In genomic region chr6:5335020-5335419, GRCh38 we compare ENCODE assay signal across 1 cellular context.
A peak's percentile ranks its signal among the peaks of the same experiment; 100 is the strongest.
TF ChIP-seq lines count a peak whose summit lies in the region.

No MANE protein-coding gene starts in this region.

TF ChIP-seq in GM12878, 131 proteins besides CTCF, POLR2A, EP300 and RAD21 (continued from another document):
- TF ChIP-seq SKIL (IDR thresholded peaks at IDR 0.05; ENCODE audit: low read depth, poor library complexity, severe bottlenecking) (peak; percentile 24), SREBF2 (IDR thresholded peaks at IDR 0.05; ENCODE audit: low read length) (no peak), ETV6 (conservative IDR thresholded peaks at IDR 0.05 in 1 of 2, IDR thresholded peaks at IDR 0.05 in 1 of 2; ENCODE audit: borderline replicate concordance in 1 of 2, low read depth in 1 of 2) (peak in 1 of 2 experiments; percentile 81; a peak in 1 of 4 replicates), CBX3 (IDR thresholded peaks at IDR 0.05; ENCODE audit: borderline replicate concordance, low read depth) (no peak), POLR2AphosphoS5 (IDR thresholded peaks at IDR 0.05; ENCODE audit: low read length) (no peak), STAT3 (IDR thresholded peaks at IDR 0.05; ENCODE audit: low read depth, low read length) (no peak), ASH2L (IDR thresholded peaks at IDR 0.05; ENCODE audit: borderline replicate concordance, low read depth) (no peak), MTA2 (IDR thresholded peaks at IDR 0.05; ENCODE audit: low read depth) (peak; percentile 41; the same call in 1 of the 2 replicates), DPF2 (IDR thresholded peaks at IDR 0.05) (0 out of 2 replicates have a peak, but pooled peaks have one; percentile 31), TAF1 (IDR thresholded peaks at IDR 0.05; ENCODE audit: borderline replicate concordance, low read depth, low read length) (no peak), BMI1 (IDR thresholded peaks at IDR 0.05; ENCODE audit: borderline replicate concordance) (no peak), STAT1 (conservative IDR thresholded peaks at IDR 0.05) (no peak), ZNF622 (IDR thresholded peaks at IDR 0.05) (no peak), ZNF592 (IDR thresholded peaks at IDR 0.05) (no peak), ZZZ3 (IDR thresholded peaks at IDR 0.05; ENCODE audit: control insufficient read depth, insufficient read length, low read depth) (no peak), NR2C1 (IDR thresholded peaks at IDR 0.05) (no peak), NRF1 (conservative IDR thresholded peaks at IDR 0.05; ENCODE audit: low read depth, low read length) (no peak), CEBPB (IDR thresholded peaks at IDR 0.05; ENCODE audit: borderline replicate concordance in 1 of 2, low read depth in 2 of 2, low read length in 2 of 2) (no peak), NFIC (IDR thresholded peaks at IDR 0.05; ENCODE audit: low read depth, low read length) (peak; percentile 73), IKZF1 (conservative IDR thresholded peaks at IDR 0.05) (peak; percentile 71), E2F8 (IDR thresholded peaks at IDR 0.05; ENCODE audit: low read depth, partially characterized antibody) (no peak), CBX5 (IDR thresholded peaks at IDR 0.05; ENCODE audit: low read depth) (no peak), YY1 (IDR thresholded peaks at IDR 0.05; ENCODE audit: low read depth, low read length) (no peak)
